Comparison of ENCODE assay signal across 39 cellular contexts in the genomic region with DNA sequence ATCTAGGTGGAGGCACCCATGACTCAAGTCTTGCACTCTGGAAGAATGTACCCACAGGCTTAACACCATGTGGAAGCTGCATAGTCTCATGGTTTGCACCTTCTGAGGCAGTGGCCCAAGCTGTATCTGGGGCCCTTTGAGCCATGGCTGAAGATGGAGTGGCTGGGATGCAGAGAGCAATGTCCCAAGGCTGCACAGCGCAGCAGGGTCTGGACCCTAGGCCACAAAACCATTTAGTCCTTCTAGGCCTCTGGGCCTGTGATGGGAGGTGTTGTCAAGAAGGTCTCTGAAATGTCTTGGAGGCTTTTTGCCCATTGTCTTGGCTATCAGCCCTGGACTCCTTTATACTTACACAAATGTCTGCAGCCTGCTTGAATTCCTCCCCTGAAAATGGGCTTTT. TPM values are rescaled to one million over a fixed set of nuclear protein-coding genes. Genes with fewer than 3 reads are reported as not detected.
"Had no signal": no experiment of that assay in that cellular context is flagged by ENCODE, and none has a peak within 500 bp of the region (broad histone marks: within the 10 kb centered on the region; RNA-seq: fewer than 3 reads in every experiment).

No MANE protein-coding gene starts in this region.

- H3K4me3 Mint-ChIP-seq: activated CD4-positive, alpha-beta memory T cell treated with anti-CD3 and anti-CD28 coated beads, Interleukin-2, amount 10 ng/mL, durations not matched to agents 7 days and 5 days; activated CD8-positive, alpha-beta memory T cell treated with anti-CD3 and anti-CD28 coated beads, Interleukin-2, amount 10 ng/mL, durations not matched to agents 7 days and 5 days; activated naive CD4-positive, alpha-beta T cell treated with anti-CD3 and anti-CD28 coated beads, Interleukin-2, amount 10 ng/mL, durations not matched to agents 7 days and 5 days; activated naive CD8-positive, alpha-beta T cell; activated naive CD8-positive, alpha-beta T cell treated with anti-CD3 and anti-CD28 coated beads, Interleukin-2, amount 50 U/mL, for 24 hours; brain; T-cell; T-helper 17 cell had no signal

- DNase-seq: activated CD4-positive, alpha-beta memory T cell treated with anti-CD3 and anti-CD28 coated beads, Interleukin-2, amount 10 ng/mL, durations not matched to agents 7 days and 5 days; activated CD4-positive, alpha-beta T cell treated with anti-CD3 and anti-CD28 coated beads for 1 hour; activated CD4-positive, alpha-beta T cell treated with anti-CD3 and anti-CD28 coated beads for 48 hours; activated CD4-positive, CD25-positive, alpha-beta regulatory T cell; activated CD8-positive, alpha-beta memory T cell treated with anti-CD3 and anti-CD28 coated beads for 24 hours; activated CD8-positive, alpha-beta memory T cell treated with anti-CD3 and anti-CD28 coated beads, Interleukin-2, amount 10 ng/mL, durations not matched to agents 7 days and 5 days; activated CD8-positive, alpha-beta memory T cell treated with anti-CD3 and anti-CD28 coated beads, Interleukin-2, amount 50 U/mL, for 48 hours; activated effector memory CD4-positive, alpha-beta T cell treated with Interleukin-2 at 50 U/mL for 16 hours; activated naive CD4-positive, alpha-beta T cell treated with anti-CD3 and anti-CD28 coated beads, Interleukin-2, amount 10 ng/mL, durations not matched to agents 7 days and 5 days; activated naive CD8-positive, alpha-beta T cell treated with anti-CD3 and anti-CD28 coated beads, Interleukin-2, amount 50 U/mL, for 24 hours; activated T-cell treated with anti-CD3 and anti-CD28 coated beads, Interleukin-2, amount 50 U/mL, for 48 hours; anterior cingulate cortex; caudate nucleus; NCI-H1092 treated with DMSO at 0.1 percent for 48 hours; NCI-H1417; NCI-H146; NCI-H187; NCI-H2029 treated with DMSO at 0.1 percent for 48 hours; NCI-H2107; NCI-H2171; NCI-H510A; NCI-H526; NCI-H748 treated with DMSO at 0.1 percent for 48 hours; NK-92 treated with Interleukin-12 subunit alpha and Interleukin-12 subunit beta, amount 100 ng/mL, for 24 hours; PC-9; SIG-M5; T-cell; T-helper 17 cell had no signal

- H2AFZ ChIP-seq: PC-9 had no signal

- H3K27me3 Mint-ChIP-seq: activated CD8-positive, alpha-beta memory T cell treated with anti-CD3 and anti-CD28 coated beads, Interleukin-2, amount 10 ng/mL, durations not matched to agents 7 days and 5 days; activated naive CD4-positive, alpha-beta T cell treated with anti-CD3 and anti-CD28 coated beads, Interleukin-2, amount 10 ng/mL, durations not matched to agents 7 days and 5 days; activated naive CD8-positive, alpha-beta T cell had no signal

- FAIRE-seq: RCC 7860 had no signal

- H3K4me3 ChIP-seq: PC-9 had no signal

- H3K27ac ChIP-seq: KMS-11, PC-9, RWPE1, VCaP had no signal

- H3K36me3 Mint-ChIP-seq: activated naive CD4-positive, alpha-beta T cell treated with anti-CD3 and anti-CD28 coated beads, Interleukin-2, amount 10 ng/mL, durations not matched to agents 7 days and 5 days; activated naive CD8-positive, alpha-beta T cell; brain; T-cell had no signal

- H3K27ac Mint-ChIP-seq: activated CD4-positive, alpha-beta memory T cell treated with anti-CD3 and anti-CD28 coated beads, Interleukin-2, amount 10 ng/mL, durations not matched to agents 7 days and 5 days; activated CD8-positive, alpha-beta memory T cell treated with anti-CD3 and anti-CD28 coated beads, Interleukin-2, amount 10 ng/mL, durations not matched to agents 7 days and 5 days; activated naive CD4-positive, alpha-beta T cell treated with anti-CD3 and anti-CD28 coated beads, Interleukin-2, amount 10 ng/mL, durations not matched to agents 7 days and 5 days; activated naive CD8-positive, alpha-beta T cell; activated naive CD8-positive, alpha-beta T cell treated with anti-CD3 and anti-CD28 coated beads, Interleukin-2, amount 50 U/mL, for 24 hours; brain; T-helper 17 cell had no signal

- ATAC-seq: activated CD8-positive, alpha-beta memory T cell treated with anti-CD3 and anti-CD28 coated beads, Interleukin-2, amount 10 ng/mL, durations not matched to agents 7 days and 5 days; activated naive CD8-positive, alpha-beta T cell treated with anti-CD3 and anti-CD28 coated beads, Interleukin-2, amount 50 U/mL, for 24 hours; Right ventricle myocardium inferior; SK-N-SH treated with all-trans-retinoic acid at 6 μM for 48 hours; T-cell; T-helper 17 cell had no signal

- H3K4me2 ChIP-seq: KMS-11, PC-9 had no signal

- H3K4me1 Mint-ChIP-seq: activated CD4-positive, alpha-beta memory T cell treated with anti-CD3 and anti-CD28 coated beads, Interleukin-2, amount 10 ng/mL, durations not matched to agents 7 days and 5 days; activated naive CD4-positive, alpha-beta T cell treated with anti-CD3 and anti-CD28 coated beads, Interleukin-2, amount 10 ng/mL, durations not matched to agents 7 days and 5 days; brain; T-helper 17 cell had no signal

RNA-seq across cellular contexts. Expression of a gene that starts 21.4 kb away (rescaled TPM):
- total RNA-seq: bronchial epithelial cell, LHCN-M2, M059J, PC-9 had no signal

RNA-seq across cellular contexts. Expression of a gene that starts 54.9 kb away (rescaled TPM):
- total RNA-seq: activated CD4-positive, alpha-beta memory T cell treated with anti-CD3 and anti-CD28 coated beads, Interleukin-2, amount 10 ng/mL, durations not matched to agents 7 days and 5 days; activated CD8-positive, alpha-beta memory T cell treated with anti-CD3 and anti-CD28 coated beads, Interleukin-2, amount 10 ng/mL, durations not matched to agents 7 days and 5 days; bronchial epithelial cell; LHCN-M2; M059J; PC-9; Right ventricle myocardium inferior had no signal
